ENCODE assay signal across 1 cellular context in genomic region chr1:200890818-200891773, GRCh38.
TF ChIP-seq lines count a peak whose summit lies in the region.

No MANE protein-coding gene starts in this region.

TF ChIP-seq in GM12878, 131 proteins besides CTCF, POLR2A, EP300 and RAD21 (continued from another document and continues in another):
- TF ChIP-seq PRDM15 (CRISPR knock-in tag; IDR thresholded peaks at IDR 0.05) (no peak), ZNF592 (IDR thresholded peaks at IDR 0.05) (no peak), JUNB (IDR thresholded peaks at IDR 0.05) (no peak), BCL3 (IDR thresholded peaks at IDR 0.05; ENCODE audit: borderline replicate concordance, insufficient read depth, low read depth, low read length, poor library complexity, severe bottlenecking) (no peak), MYB (IDR thresholded peaks at IDR 0.05; ENCODE audit: borderline replicate concordance, low read depth, low read length) (no peak), PAX8 (IDR thresholded peaks at IDR 0.05) (no peak), E4F1 (IDR thresholded peaks at IDR 0.05; ENCODE audit: borderline replicate concordance, partially characterized antibody) (peak; percentile 77), RELB (IDR thresholded peaks at IDR 0.05; ENCODE audit: low read depth) (peak; percentile 98), STAT3 (IDR thresholded peaks at IDR 0.05; ENCODE audit: low read depth, low read length) (no peak), RELA (IDR thresholded peaks at IDR 0.05; ENCODE audit: borderline replicate concordance, partially characterized antibody) (no peak), ZNF384 (IDR thresholded peaks at IDR 0.05; ENCODE audit: borderline replicate concordance, low read depth, low read length) (no peak), TARDBP (IDR thresholded peaks at IDR 0.05; ENCODE audit: borderline replicate concordance) (0 out of 2 replicates have a peak, but pooled peaks have one; percentile 40), MYC (IDR thresholded peaks at IDR 0.05; ENCODE audit: insufficient read depth, insufficient read length, insufficient replicate concordance, low read length, severe bottlenecking) (no peak), CHD1 (IDR thresholded peaks at IDR 0.05; ENCODE audit: low read depth, low read length) (peak; percentile 96), PKNOX1 (IDR thresholded peaks at IDR 0.05) (no peak), ZNF687 (IDR thresholded peaks at IDR 0.05) (peak; percentile 52; the same call in 1 of the 2 replicates), CBX3 (IDR thresholded peaks at IDR 0.05; ENCODE audit: borderline replicate concordance, low read depth) (no peak), BCLAF1 (IDR thresholded peaks at IDR 0.05) (peak; percentile 94), CHD2 (IDR thresholded peaks at IDR 0.05; ENCODE audit: borderline replicate concordance, low read depth, low read length) (no peak; the same call in 1 of the 2 replicates), RUNX3 (IDR thresholded peaks at IDR 0.05; ENCODE audit: low read length) (no peak), TCF12 (IDR thresholded peaks at IDR 0.05; ENCODE audit: low read depth, low read length) (no peak), CREB1 (IDR thresholded peaks at IDR 0.05; ENCODE audit: low read depth) (no peak), TAF1 (IDR thresholded peaks at IDR 0.05; ENCODE audit: borderline replicate concordance, low read depth, low read length) (peak; percentile 2; the same call in 1 of the 2 replicates), POLR2AphosphoS2 (IDR thresholded peaks at IDR 0.05; ENCODE audit: low read depth, low read length) (no peak), MTA2 (IDR thresholded peaks at IDR 0.05; ENCODE audit: low read depth) (no peak; the same call in 1 of the 2 replicates), NR2C1 (IDR thresholded peaks at IDR 0.05) (no peak), CREM (IDR thresholded peaks at IDR 0.05; ENCODE audit: low read depth) (no peak), ATF7 (IDR thresholded peaks at IDR 0.05; ENCODE audit: low read depth) (peak; percentile 98), TCF7 (IDR thresholded peaks at IDR 0.05; ENCODE audit: borderline replicate concordance) (no peak), ATF3 (IDR thresholded peaks at IDR 0.05; ENCODE audit: borderline replicate concordance, extremely low read depth, low read depth, low read length) (no peak), SIX5 (IDR thresholded peaks at IDR 0.05; ENCODE audit: low read depth, low read length, severe bottlenecking) (no peak)
